Comparison of ENCODE assay signal across 1 cellular context in the genomic region with DNA sequence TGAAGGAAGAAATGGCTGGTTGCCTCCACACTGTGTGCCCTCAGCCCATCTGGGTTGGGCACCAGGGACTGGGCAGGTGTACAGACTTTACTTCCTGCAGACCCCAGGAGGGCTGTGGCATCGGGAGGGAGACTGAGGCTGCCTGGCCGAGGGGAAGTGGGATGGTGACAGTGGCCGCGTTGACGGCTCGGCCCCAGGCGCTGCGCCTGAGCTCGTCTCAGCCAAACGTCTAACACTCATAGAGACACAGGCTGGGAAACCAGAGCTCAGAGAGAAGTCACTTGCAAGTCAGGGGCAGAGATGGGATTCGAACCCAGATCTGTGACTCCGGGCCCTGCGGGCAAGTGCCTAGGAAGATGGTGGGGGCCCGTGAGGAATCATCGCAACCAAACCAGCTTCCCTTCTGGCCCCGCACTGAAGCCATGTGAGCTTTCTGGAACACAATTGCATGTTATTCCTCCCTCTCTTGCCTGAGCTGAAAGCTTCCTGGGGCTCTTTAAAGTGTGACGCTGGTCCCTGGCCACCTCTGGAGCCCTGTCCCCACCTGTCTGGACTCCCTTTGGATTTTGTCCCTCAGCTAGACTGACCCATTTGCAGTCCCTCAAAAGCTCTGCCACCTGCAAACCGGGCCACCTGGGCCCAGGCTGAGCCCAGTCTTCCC.
TF ChIP-seq lines count a peak whose summit lies in the region.

No MANE protein-coding gene starts in this region.

TF ChIP-seq in H1, 55 proteins besides CTCF, POLR2A, EP300 and RAD21:
- no peak for TF ChIP-seq GTF2F1 (IDR thresholded peaks at IDR 0.05; ENCODE audit: borderline replicate concordance, low read depth, low read length)
